In the genomic region with DNA sequence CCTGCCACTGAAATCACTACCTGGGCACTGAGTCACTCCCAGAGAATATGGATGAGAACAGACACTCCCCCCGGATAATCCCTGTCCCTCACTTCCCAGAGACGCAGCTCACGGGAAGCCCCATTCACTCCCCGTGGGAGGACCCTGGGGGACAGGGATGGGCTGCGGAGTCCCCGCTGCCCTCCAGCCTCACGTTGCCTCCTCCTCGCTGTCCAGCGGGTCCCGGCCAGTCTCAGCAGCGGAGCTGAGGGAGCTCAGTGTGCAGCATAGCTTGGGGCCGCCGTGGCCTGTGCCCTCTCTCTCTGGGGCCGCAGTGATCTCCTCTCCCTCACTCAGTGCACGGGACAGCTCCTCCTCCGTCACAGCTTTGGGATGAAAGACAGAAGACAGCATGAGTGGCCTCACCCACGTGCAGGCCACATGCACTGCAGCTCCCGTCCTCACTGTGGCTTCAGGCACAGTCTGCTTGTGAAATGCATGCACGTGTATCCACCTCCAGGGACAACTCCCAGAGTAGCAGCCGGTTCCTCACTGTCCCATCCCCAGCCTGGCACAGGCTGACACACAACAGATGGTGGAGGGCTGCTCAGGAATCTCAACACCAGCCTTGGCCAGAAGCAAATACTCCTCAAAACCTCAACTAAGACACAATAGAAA, we compare ENCODE assay signal across 13 cellular contexts. TPM values are rescaled to one million over a fixed set of nuclear protein-coding genes. Genes with fewer than 3 reads are reported as not detected.
A peak's percentile ranks its signal among the peaks of the same experiment; 100 is the strongest.
DNase-seq lines count a peak whose midpoint lies in the region; ATAC-seq and TF ChIP-seq lines count a peak whose summit lies in the region.
"Had no signal": no experiment of that assay in that cellular context is flagged by ENCODE, and none has a peak within 500 bp of the region (broad histone marks: within the 10 kb centered on the region; RNA-seq: fewer than 3 reads in every experiment).

No MANE protein-coding gene starts in this region.

- WGBS in right lobe of liver (ENCODE audit: insufficient coverage, low coverage, low lambda C conversion rate, missing lambda C conversion rate) = 57% methylated on average over 8 of the region's 20 CpGs

- no peak for ATAC-seq in CD4-positive, alpha-beta T cell (ENCODE audit: poor library complexity)
- ATAC-seq in right lobe of liver = peak in 2 of 4 donors; percentile 2 to 36
- no peak for ATAC-seq in HG02852 (IDR thresholded peaks at IDR 0.05; ENCODE audit: unreplicated experiment)

- in situ Hi-C loops in brain microvascular endothelial cell (cut with HindIII; ENCODE audit: low pct_ligation_motif_present, low sequenced_read_pairs) = no loop called here

- no peaks in the 10 kb centered on the region for H3K27me3 ChIP-seq in CD4-positive, alpha-beta T cell (ENCODE audit: control insufficient read depth, insufficient read depth, low read length)
- H3K27me3 ChIP-seq in brain microvascular endothelial cell (replicated peaks) = no peaks in the 10 kb centered on the region
- H3K27me3 ChIP-seq in right lobe of liver = no peaks in the 10 kb centered on the region

- no peaks in the 10 kb centered on the region for H3K4me1 Mint-ChIP-seq in CD4-positive, alpha-beta T cell (ENCODE audit: low read depth)

- no peaks in the 10 kb centered on the region for H3K27me3 Mint-ChIP-seq in CD4-positive, alpha-beta T cell

- H3K4me3 Mint-ChIP-seq in CD4-positive, alpha-beta T cell = no peak overlapping the region

- CTCF ChIA-PET in CD4-positive, alpha-beta T cell (lab: Charles Lee) = no interaction called here
- CTCF ChIA-PET in HEK293 (lab: Yijun Ruan, JAX) = no interaction called here

- H3K36me3 Mint-ChIP-seq in CD4-positive, alpha-beta T cell (ENCODE audit: low read depth) = peaks cover 13% of the 10 kb centered on the region

- peak; percentile 9 for TF ChIP-seq POLR2A in right lobe of liver (IDR thresholded peaks at IDR 0.05)

- H3K9me3 Mint-ChIP-seq in CD4-positive, alpha-beta T cell = no peaks in the 10 kb centered on the region

- TF ChIP-seq CTCF in CD4-positive, alpha-beta T cell (IDR thresholded peaks at IDR 0.05) = no peak
- TF ChIP-seq CTCF in HEK293 (tag by site-specific recombination; IDR thresholded peaks at IDR 0.05) (no peak), brain microvascular endothelial cell (IDR thresholded peaks at IDR 0.05; ENCODE audit: low read depth, low read length, missing control alignments) (no peak), right lobe of liver (IDR thresholded peaks at IDR 0.05) (no peak)

- DNase-seq in CD4-positive, alpha-beta T cell = no peak
- DNase-seq in brain microvascular endothelial cell = peak; percentile 8
- DNase-seq in right lobe of liver = no peak
- no peak for DNase-seq in inferior parietal cortex (ENCODE audit: extremely low spot score)
- DNase-seq in NAMALWA (ENCODE audit: low spot score) = no peak
- no peak for DNase-seq in T1000 (lab: John Stamatoyannopoulos, UW)
- DNase-seq: activated T-cell treated with anti-CD3 and anti-CD28 coated beads, Interleukin-2, amount 50 U/mL, for 1 hour; NCI-H510A treated with DMSO at 0.1 percent for 48 hours; psoas muscle; SHP77 had no signal

- no peak overlapping the region for H3K4me3 ChIP-seq in HEK293 (ENCODE audit: low read depth, low read length)
- H3K4me3 ChIP-seq in brain microvascular endothelial cell (ENCODE audit: low read depth, low read length) = no peak overlapping the region
- no peak overlapping the region for H3K4me3 ChIP-seq in right lobe of liver
- H3K4me3 ChIP-seq: psoas muscle had no signal

- no peak overlapping the region for H3K27ac ChIP-seq in CD4-positive, alpha-beta T cell (ENCODE audit: low read depth, low read length)
- H3K27ac ChIP-seq in HEK293 (ENCODE audit: extremely low read depth, low read depth, low read length) (no peak overlapping the region), brain microvascular endothelial cell (no peak overlapping the region), right lobe of liver (no peak overlapping the region)
- H3K27ac ChIP-seq: C4-2B, psoas muscle had no signal

- H3K27ac Mint-ChIP-seq in CD4-positive, alpha-beta T cell = peak overlapping the region; percentile 30

- no peaks in the 10 kb centered on the region for H3K4me1 ChIP-seq in HEK293 (ENCODE audit: control insufficient read depth, insufficient read depth, low read length)
- no peaks in the 10 kb centered on the region for H3K4me1 ChIP-seq in right lobe of liver
- H3K4me1 ChIP-seq: psoas muscle had no signal

- intact Hi-C loops in CD4-positive, alpha-beta T cell (cut with DNase I, micrococcal nuclease) = loop anchor here in 1 of 2 experiments (10.0 kb wide), 4 partner anchors 247 to 1457 kb away; a partner anchor contains a TSS
- intact Hi-C loops in right lobe of liver (cut with DNase I) = no loop called here

- POLR2A ChIA-PET in CD4-positive, alpha-beta T cell (lab: Charles Lee) = no interaction called here
- POLR2A ChIA-PET in HEK293 (lab: Yijun Ruan, JAX) = no interaction called here

- H3K36me3 ChIP-seq in HEK293 (ENCODE audit: control insufficient read depth in 2 of 2, insufficient read depth in 1 of 2, low read length in 2 of 2) (peaks cover 0 to 14% of the 10 kb centered on the region in 2 experiments; a peak in 1 of 3 replicates), brain microvascular endothelial cell (replicated peaks) (peaks cover 6% of the 10 kb centered on the region), right lobe of liver (no peaks in the 10 kb centered on the region)

- no peaks in the 10 kb centered on the region for H3K9me3 ChIP-seq in CD4-positive, alpha-beta T cell (ENCODE audit: control insufficient read depth, low read length)
- H3K9me3 ChIP-seq in HEK293 (ENCODE audit: control insufficient read depth, insufficient read depth, low read depth, low read length) (no peaks in the 10 kb centered on the region), right lobe of liver (no peaks in the 10 kb centered on the region)
- H3K9me3 ChIP-seq: psoas muscle had no signal

TF ChIP-seq in HEK293, 187 proteins besides CTCF, POLR2A, EP300 and RAD21:
- TF ChIP-seq ZNF76 (tag by site-specific recombination; IDR thresholded peaks at IDR 0.05; ENCODE audit: borderline replicate concordance, low read depth) = no peak
- TF ChIP-seq ZNF555 (tag by site-specific recombination; conservative IDR thresholded peaks at IDR 0.05) = no peak
- TF ChIP-seq ZNF776 (tag by site-specific recombination; IDR thresholded peaks at IDR 0.05; ENCODE audit: borderline replicate concordance) = no peak
- TF ChIP-seq GLI4 (tag by site-specific recombination; IDR thresholded peaks at IDR 0.05) = no peak
- TF ChIP-seq ZNF132 (tag by site-specific recombination; IDR thresholded peaks at IDR 0.05; ENCODE audit: borderline replicate concordance) = no peak
- no peak for TF ChIP-seq ZNF223 (tag by site-specific recombination; IDR thresholded peaks at IDR 0.05)
- 0 out of 2 replicates have a peak, but pooled peaks have one; percentile 34 for TF ChIP-seq ZNF837 (tag by site-specific recombination; IDR thresholded peaks at IDR 0.05)

RNA-seq across cellular contexts. Expression of a gene that starts 7.4 kb away (rescaled TPM):
- total RNA-seq in CD4-positive, alpha-beta T cell = 10 to 100 TPM; 50.1 to 51.6 TPM
- total RNA-seq in right lobe of liver = 10 to 100 TPM in 4 of 6 experiments, 1 to 10 TPM in 2; 6.9 to 15.4 (median 13.1) TPM

RNA-seq across cellular contexts. Expression of a gene that starts 21.6 kb away (rescaled TPM):
- total RNA-seq in CD4-positive, alpha-beta T cell = 1 to 10 TPM; 1.9 to 2.9 TPM
- 1 to 10 TPM in 4 of 6 experiments, under 1 TPM in 2; 0.92 to 2.0 (median 1.2) TPM for total RNA-seq in right lobe of liver

RNA-seq across cellular contexts. Expression of a gene that starts 31.9 kb away (rescaled TPM):
- total RNA-seq in CD4-positive, alpha-beta T cell = 100 to 1,000 TPM; 115 to 117 TPM
- total RNA-seq in right lobe of liver = 10 to 100 TPM; 68.3 to 97.6 (median 73.7) TPM

RNA-seq across cellular contexts. Expression of a gene that starts 46.1 kb away (rescaled TPM):
- under 1 TPM; 0.11 to 0.16 TPM for total RNA-seq in CD4-positive, alpha-beta T cell
- not detected for total RNA-seq in right lobe of liver
